ENCODE assay signal across 12 cellular contexts in the genomic region with DNA sequence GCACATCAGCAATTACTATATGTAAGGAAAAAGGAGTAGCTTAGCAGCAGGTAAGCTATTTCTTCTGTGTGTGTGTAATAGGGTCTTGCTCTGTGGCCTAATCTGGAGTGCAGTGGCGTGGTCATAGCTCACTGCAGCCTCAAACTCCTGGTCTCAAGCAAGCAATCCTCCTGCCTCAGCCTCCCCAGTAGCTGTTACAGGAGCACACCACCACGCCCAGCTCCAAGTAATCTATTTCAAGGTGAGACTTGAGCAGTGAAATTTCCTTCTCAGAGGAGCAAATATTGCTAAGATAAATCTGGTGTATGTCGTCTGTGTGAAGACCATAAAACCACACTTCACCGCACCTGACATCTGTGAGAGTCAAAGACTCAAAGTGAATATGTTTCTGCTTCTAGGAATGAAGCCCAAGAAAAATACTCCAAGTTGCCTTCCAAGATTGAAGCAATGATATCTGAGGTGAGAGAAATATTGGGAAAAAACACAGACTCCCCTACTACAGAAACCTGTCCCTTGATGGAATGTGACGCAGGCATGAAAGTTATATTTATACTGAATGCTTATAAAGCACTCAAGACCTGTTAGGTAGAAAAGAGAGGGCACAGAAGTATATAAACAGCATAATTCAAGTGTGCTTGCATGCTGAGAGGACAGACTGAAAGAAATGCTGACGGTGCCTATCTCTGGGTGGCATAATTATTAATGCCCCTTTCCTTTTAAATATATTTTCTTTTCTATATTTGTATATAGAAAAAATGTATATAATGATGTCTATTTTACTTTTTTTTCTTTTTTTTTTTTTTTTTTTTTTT. TPM values are rescaled to one million over a fixed set of nuclear protein-coding genes. Genes with fewer than 3 reads are reported as not detected.
A peak's percentile ranks its signal among the peaks of the same experiment; 100 is the strongest.
DNase-seq lines count a peak whose midpoint lies in the region; ATAC-seq lines count a peak whose summit lies in the region.
"Had no signal": no experiment of that assay in that cellular context is flagged by ENCODE, and none has a peak within 500 bp of the region (broad histone marks: within the 10 kb centered on the region; RNA-seq: fewer than 3 reads in every experiment).

No MANE protein-coding gene starts in this region.

- H3K9me3 Mint-ChIP-seq in activated CD4-positive, alpha-beta T cell treated with anti-CD3 and anti-CD28 coated beads, Interleukin-2, amount 10 ng/mL, durations not matched to agents 24 days and 14 days = no peaks in the 10 kb centered on the region
- H3K9me3 Mint-ChIP-seq in activated naive CD8-positive, alpha-beta T cell treated with anti-CD3 and anti-CD28 coated beads, Interleukin-2, amount 50 U/mL, for 24 hours = no peaks in the 10 kb centered on the region

- peaks cover 12% of the 10 kb centered on the region for H3K36me3 Mint-ChIP-seq in activated CD4-positive, alpha-beta T cell treated with anti-CD3 and anti-CD28 coated beads, Interleukin-2, amount 10 ng/mL, durations not matched to agents 24 days and 14 days (ENCODE audit: low read depth)
- peaks cover 5% of the 10 kb centered on the region for H3K36me3 Mint-ChIP-seq in activated naive CD8-positive, alpha-beta T cell treated with anti-CD3 and anti-CD28 coated beads, Interleukin-2, amount 50 U/mL, for 24 hours (ENCODE audit: low read depth)

- no peak for ATAC-seq in activated naive CD8-positive, alpha-beta T cell treated with anti-CD3 and anti-CD28 coated beads, Interleukin-2, amount 50 U/mL, for 24 hours
- no peak for ATAC-seq in GM18873 (IDR thresholded peaks at IDR 0.05; ENCODE audit: low FRiP score, unreplicated experiment)
- ATAC-seq: Panc1, right cardiac atrium had no signal

- H3K4me3 Mint-ChIP-seq in activated CD4-positive, alpha-beta T cell treated with anti-CD3 and anti-CD28 coated beads, Interleukin-2, amount 10 ng/mL, durations not matched to agents 24 days and 14 days = peak overlapping the region; percentile 98
- H3K4me3 Mint-ChIP-seq in activated naive CD8-positive, alpha-beta T cell treated with anti-CD3 and anti-CD28 coated beads, Interleukin-2, amount 50 U/mL, for 24 hours = peak overlapping the region; percentile 85

- peaks cover 65% of the 10 kb centered on the region for H3K4me1 Mint-ChIP-seq in activated CD4-positive, alpha-beta T cell treated with anti-CD3 and anti-CD28 coated beads, Interleukin-2, amount 10 ng/mL, durations not matched to agents 24 days and 14 days
- peaks cover 78% of the 10 kb centered on the region for H3K4me1 Mint-ChIP-seq in activated naive CD8-positive, alpha-beta T cell treated with anti-CD3 and anti-CD28 coated beads, Interleukin-2, amount 50 U/mL, for 24 hours

- H3K27ac Mint-ChIP-seq in activated CD4-positive, alpha-beta T cell treated with anti-CD3 and anti-CD28 coated beads, Interleukin-2, amount 10 ng/mL, durations not matched to agents 24 days and 14 days = peak overlapping the region; percentile 99
- peak overlapping the region; percentile 94 for H3K27ac Mint-ChIP-seq in activated naive CD8-positive, alpha-beta T cell treated with anti-CD3 and anti-CD28 coated beads, Interleukin-2, amount 50 U/mL, for 24 hours

- H3K4me3 ChIP-seq in Jurkat, Clone E6-1 (ENCODE audit: low read length) = peak overlapping the region; percentile 85
- no peak overlapping the region for H3K4me3 ChIP-seq in skin epidermis

- intact Hi-C loops in activated CD4-positive, alpha-beta T cell treated with anti-CD3 and anti-CD28 coated beads, Interleukin-2, amount 10 ng/mL, durations not matched to agents 24 days and 14 days (cut with micrococcal nuclease) = loop anchor here (2.0 kb wide), 1 partner anchor 95 kb away; a partner anchor contains a TSS

- peak overlapping the region in 15 of 21 experiments; percentile 23 to 97 (median 69) for H3K27ac ChIP-seq in skin epidermis

- peak; percentile 64 for DNase-seq in activated CD4-positive, alpha-beta T cell treated with anti-CD3 and anti-CD28 coated beads, Interleukin-2, amount 10 ng/mL, durations not matched to agents 24 days and 14 days
- no peak for DNase-seq in activated CD4-positive, alpha-beta T cell treated with anti-CD3 and anti-CD28 coated beads, Interleukin-2, amount 50 U/mL, for 1 hour
- peak; percentile 84 for DNase-seq in Jurkat, Clone E6-1 (ENCODE audit: low read depth, low spot score)
- DNase-seq in activated naive CD8-positive, alpha-beta T cell treated with anti-CD3 and anti-CD28 coated beads, Interleukin-2, amount 50 U/mL, for 24 hours = no peak
- DNase-seq in NCI-H2029 (lab: John Stamatoyannopoulos, UW) (no peak), HK-2 (ENCODE audit: unreplicated experiment) (no peak)
- DNase-seq: activated CD4-positive, CD25-positive, alpha-beta regulatory T cell treated with anti-CD3 and anti-CD28 coated beads, Interleukin-2, amount 50 U/mL, for 72 hours; NCI-H1105; right cardiac atrium had no signal

- H3K27me3 Mint-ChIP-seq in activated CD4-positive, alpha-beta T cell treated with anti-CD3 and anti-CD28 coated beads, Interleukin-2, amount 10 ng/mL, durations not matched to agents 24 days and 14 days = no peaks in the 10 kb centered on the region
- H3K27me3 Mint-ChIP-seq in activated naive CD8-positive, alpha-beta T cell treated with anti-CD3 and anti-CD28 coated beads, Interleukin-2, amount 50 U/mL, for 24 hours = no peaks in the 10 kb centered on the region

RNA-seq across cellular contexts. Expression of a gene that starts 2.5 kb away (rescaled TPM):
- 47.4 and 49.4 TPM in 2 replicates for total RNA-seq in activated CD4-positive, alpha-beta T cell treated with anti-CD3 and anti-CD28 coated beads, Interleukin-2, amount 10 ng/mL, durations not matched to agents 24 days and 14 days
- polyA plus RNA-seq in Jurkat, Clone E6-1 (2012; ENCODE audit: insufficient read depth, insufficient read length) = 51.1 TPM

RNA-seq across cellular contexts. Expression of a gene that starts 38.3 kb away (rescaled TPM):
- total RNA-seq in activated CD4-positive, alpha-beta T cell treated with anti-CD3 and anti-CD28 coated beads, Interleukin-2, amount 10 ng/mL, durations not matched to agents 24 days and 14 days = 0.47 TPM in 1 of 2 replicates, not detected in the other
- not detected for polyA plus RNA-seq in Jurkat, Clone E6-1 (2012; ENCODE audit: insufficient read depth, insufficient read length)

Comparison
In these comparisons a context has a peak if more than half of its experiments do, and no peak if none do; other contexts are left out.
1. DNase-seq: peak in activated CD4-positive, alpha-beta T cell treated with anti-CD3 and anti-CD28 coated beads, Interleukin-2, amount 10 ng/mL, durations not matched to agents 24 days and 14 days (single experiment) and Jurkat, Clone E6-1 (single experiment); none in activated CD4-positive, alpha-beta T cell treated with anti-CD3 and anti-CD28 coated beads, Interleukin-2, amount 50 U/mL, for 1 hour (single experiment), activated naive CD8-positive, alpha-beta T cell treated with anti-CD3 and anti-CD28 coated beads, Interleukin-2, amount 50 U/mL, for 24 hours (single experiment), NCI-H2029 (single experiment) and HK-2 (single experiment).